8 cellular contexts compared by ENCODE assay signal in the genomic region with DNA sequence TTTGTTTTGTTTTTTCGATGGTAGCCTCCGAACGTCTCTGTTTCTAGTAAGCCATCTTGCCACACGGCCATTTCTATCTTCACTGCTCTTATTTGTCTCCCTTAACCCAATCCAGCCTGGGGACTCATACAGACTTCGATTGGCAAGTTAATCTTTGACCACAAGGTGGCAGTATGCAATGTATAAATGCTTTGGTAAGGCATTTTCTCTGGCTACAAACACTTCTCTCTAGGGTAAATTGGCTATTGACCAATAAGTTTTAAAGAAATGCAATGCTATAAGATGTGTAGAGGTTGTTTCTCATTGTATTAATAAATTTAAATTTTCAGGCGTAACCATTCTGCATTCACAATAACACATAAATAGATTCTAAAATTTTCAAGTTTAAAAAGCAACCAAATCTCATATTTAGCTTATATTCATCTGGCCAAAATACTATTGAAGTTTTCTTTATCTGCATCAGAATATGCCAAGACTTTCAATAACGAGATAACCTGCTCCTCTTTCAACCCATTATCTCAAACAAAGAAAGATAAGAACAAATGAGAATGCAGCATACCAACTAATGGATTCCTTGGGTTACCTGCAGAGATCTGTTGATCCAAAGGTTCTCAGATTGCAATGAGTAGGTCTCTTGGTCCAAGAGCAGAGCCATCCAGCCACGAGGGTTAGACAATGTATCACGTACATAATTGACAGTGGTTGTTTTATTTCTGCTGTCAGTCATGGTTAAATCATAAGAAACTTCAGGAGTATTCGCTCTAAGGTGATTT.
DNase-seq lines count a peak whose midpoint lies in the region; ATAC-seq, FAIRE-seq and TF ChIP-seq lines count a peak whose summit lies in the region.

No MANE protein-coding gene starts in this region.

- DNase-seq in D721Med (ENCODE audit: insufficient read length, low spot score) (peak; percentile 37), HPDE6-E6E7 (ENCODE audit: extremely low spot score) (peak; percentile 16), NOMO-1 treated with dmso at 0.1 percent for 144 hours (lab: John Stamatoyannopoulos, UW; ENCODE audit: unreplicated experiment) (peak; percentile 47), cerebellar cortex (ENCODE audit: low spot score) (peak; percentile 61), memory B cell (ENCODE audit: low spot score in 2 of 2) (peak; percentile 13 to 33)
- no peak for DNase-seq in activated CD8-positive, alpha-beta memory T cell treated with anti-CD3 and anti-CD28 coated beads, Interleukin-2, amount 50 U/mL, for 4 hours
- DNase-seq in effector memory CD8-positive, alpha-beta T cell, result no peak

- H3K27me3 Mint-ChIP-seq in memory B cell, result peaks cover 4% of the 10 kb centered on the region
- H3K27me3 Mint-ChIP-seq in effector memory CD8-positive, alpha-beta T cell, result peaks cover 0 to 14% of the 10 kb centered on the region in 2 donors

- H3K4me1 Mint-ChIP-seq in memory B cell, result peaks cover 3% of the 10 kb centered on the region
- no peaks in the 10 kb centered on the region for H3K4me1 Mint-ChIP-seq in effector memory CD8-positive, alpha-beta T cell (ENCODE audit: low read depth in 2 of 2)

- H3K9me3 Mint-ChIP-seq in memory B cell, result no peaks in the 10 kb centered on the region
- H3K9me3 Mint-ChIP-seq in effector memory CD8-positive, alpha-beta T cell, result peaks cover 0 to 2% of the 10 kb centered on the region in 2 donors

- H3K4me3 Mint-ChIP-seq in memory B cell, result no peak overlapping the region
- H3K4me3 Mint-ChIP-seq in effector memory CD8-positive, alpha-beta T cell, result no peak overlapping the region

- FAIRE-seq in D721Med (lab: Jason Lieb, UNC), result peak; percentile 63

- no peaks in the 10 kb centered on the region for H3K36me3 Mint-ChIP-seq in memory B cell
- no peaks in the 10 kb centered on the region for H3K36me3 Mint-ChIP-seq in effector memory CD8-positive, alpha-beta T cell (ENCODE audit: insufficient read depth)

- TF ChIP-seq CTCF in D721Med (IDR thresholded peaks at IDR 0.05; ENCODE audit: insufficient read depth, missing control alignments), result peak; percentile 76

- ATAC-seq in GM18868 (IDR thresholded peaks at IDR 0.05; ENCODE audit: unreplicated experiment) (peak; percentile 93), memory B cell (ENCODE audit: low read depth) (peak; percentile 44)
- no peak for ATAC-seq in effector memory CD8-positive, alpha-beta T cell (replicated peaks)

- no peak overlapping the region for H3K27ac Mint-ChIP-seq in memory B cell
- no peak overlapping the region for H3K27ac Mint-ChIP-seq in effector memory CD8-positive, alpha-beta T cell

Comparison
In these comparisons a context has a peak if more than half of its experiments do, and no peak if none do; other contexts are left out.
1. DNase-seq: peak in D721Med (single experiment), HPDE6-E6E7 (single experiment), NOMO-1 treated with dmso at 0.1 percent for 144 hours (single experiment), cerebellar cortex (single experiment) and memory B cell (2 of 2); none in activated CD8-positive, alpha-beta memory T cell treated with anti-CD3 and anti-CD28 coated beads, Interleukin-2, amount 50 U/mL, for 4 hours (single experiment) and effector memory CD8-positive, alpha-beta T cell (0 of 3).